2 cellular contexts compared by ENCODE assay signal in genomic region chr3:9861626-9862130, GRCh38.
TF ChIP-seq lines count a peak whose summit lies in the region.

No MANE protein-coding gene starts in this region.

TF ChIP-seq in GM23338, 12 proteins besides CTCF, POLR2A, EP300 and RAD21:
- TF ChIP-seq EZH2 (IDR thresholded peaks at IDR 0.05; ENCODE audit: low read depth, unreplicated experiment) (no peak), ZNF331 (CRISPR knock-in tag; IDR thresholded peaks at IDR 0.05; ENCODE audit: low read depth) (no peak)
TF ChIP-seq in GM23338: peak in this region for 0.

TF ChIP-seq in GM12878, 131 proteins besides CTCF, POLR2A, EP300 and RAD21:
- no peak for TF ChIP-seq POLR2AphosphoS5 (IDR thresholded peaks at IDR 0.05; ENCODE audit: low read length)
- TF ChIP-seq USF1 (IDR thresholded peaks at IDR 0.05; ENCODE audit: borderline replicate concordance, extremely low read length, insufficient read depth, low read depth, low read length): no peak
- TF ChIP-seq TCF7 (IDR thresholded peaks at IDR 0.05; ENCODE audit: borderline replicate concordance): no peak
- TF ChIP-seq FOXM1 (IDR thresholded peaks at IDR 0.05; ENCODE audit: low read depth, low read length): no peak
- no peak for TF ChIP-seq SKIL (IDR thresholded peaks at IDR 0.05; ENCODE audit: low read depth, poor library complexity, severe bottlenecking)
- no peak for TF ChIP-seq RELA (IDR thresholded peaks at IDR 0.05; ENCODE audit: borderline replicate concordance, partially characterized antibody)
- no peak for TF ChIP-seq RBBP5 (conservative IDR thresholded peaks at IDR 0.05)
- TF ChIP-seq POLR2AphosphoS2 (IDR thresholded peaks at IDR 0.05; ENCODE audit: low read depth, low read length): no peak
- TF ChIP-seq ZNF274 (IDR thresholded peaks at IDR 0.05; ENCODE audit: insufficient read depth, insufficient read length): no peak
- no peak for TF ChIP-seq ZNF207 (IDR thresholded peaks at IDR 0.05; ENCODE audit: borderline replicate concordance)
- TF ChIP-seq BMI1 (IDR thresholded peaks at IDR 0.05; ENCODE audit: borderline replicate concordance): no peak
- no peak for TF ChIP-seq CBX5 (IDR thresholded peaks at IDR 0.05; ENCODE audit: low read depth)
